8 cellular contexts compared by ENCODE assay signal in the genomic region with DNA sequence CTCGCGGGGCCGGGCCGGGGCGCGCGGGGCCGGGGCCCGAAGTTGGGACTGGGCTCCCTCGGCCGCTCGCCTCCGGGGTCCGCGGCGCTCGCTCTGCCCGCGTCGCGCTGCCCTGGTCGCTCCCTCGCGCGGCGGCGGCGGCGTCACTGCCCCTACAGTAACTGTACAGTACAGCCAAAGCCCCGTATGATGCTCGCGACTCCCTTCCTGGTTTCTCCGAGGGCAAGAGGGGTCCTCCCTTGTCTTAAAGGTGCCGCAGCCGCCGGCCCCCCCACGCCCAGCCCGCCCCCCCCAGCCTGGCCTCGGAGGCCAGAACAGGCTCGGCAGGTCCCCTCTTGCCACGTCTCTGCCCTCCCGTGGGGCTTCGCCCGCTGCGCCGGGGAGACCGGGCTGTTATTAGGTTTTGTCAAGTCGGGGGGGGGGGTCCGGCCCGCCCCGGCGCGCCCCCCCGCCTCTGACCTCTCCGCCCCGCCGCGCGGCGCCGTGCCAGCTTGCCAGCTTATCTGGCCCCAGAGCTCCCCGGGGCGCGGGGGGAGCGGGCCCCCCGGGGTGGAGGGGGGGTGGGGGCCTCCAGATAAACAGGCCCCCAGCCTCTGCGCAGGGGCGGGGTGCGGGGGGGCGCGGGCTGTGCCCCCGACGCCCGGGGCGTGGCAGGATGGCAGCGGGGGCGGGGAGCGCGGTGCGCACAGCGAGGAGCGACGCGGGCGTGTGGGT. TPM values are rescaled to one million over a fixed set of nuclear protein-coding genes. Genes with fewer than 3 reads are reported as not detected.
DNase-seq lines count a peak whose midpoint lies in the region; ATAC-seq and TF ChIP-seq lines count a peak whose summit lies in the region.

TSS of gene ZBTB7A (minus strand) at position 218 of the 714 bp plus-strand sequence. CDS start 11,667 bp downstream, outside the sequence.

- no peak for TF ChIP-seq CTCF in right atrium auricular region (IDR thresholded peaks at IDR 0.05)
- TF ChIP-seq CTCF in prostate gland (IDR thresholded peaks at IDR 0.05), result no peak

- intact Hi-C loops in prostate gland (cut with DNase I), result no loop called here

- peaks cover 3% of the 10 kb centered on the region for H3K36me3 Mint-ChIP-seq in T-helper 2 cell treated with Interferon-gamma antibody and Interleukin-4, amounts not matched to agents 5 μg/mL and 100 μg/mL, for 36 hours (ENCODE audit: low read depth)

- ATAC-seq in HG02623 (IDR thresholded peaks at IDR 0.05; ENCODE audit: unreplicated experiment), result no peak
- ATAC-seq in GM21528 (IDR thresholded peaks at IDR 0.05; ENCODE audit: low FRiP score, unreplicated experiment), result no peak

- H3K4me3 ChIP-seq in GM08714 (ENCODE audit: low read length) (peak within 1 kb of the TSS; percentile 94), right atrium auricular region (peak within 1 kb of the TSS; percentile 98 to 100), prostate gland (peak within 1 kb of the TSS; percentile 99 to 100)

- 0% methylated on average over 33 of the region's 85 CpGs for WGBS in prostate gland

- H3K27me3 Mint-ChIP-seq in T-helper 2 cell treated with Interferon-gamma antibody and Interleukin-4, amounts not matched to agents 5 μg/mL and 100 μg/mL, for 36 hours (ENCODE audit: low read depth), result no peaks in the 10 kb centered on the region

- H3K4me1 ChIP-seq in right atrium auricular region (peaks cover 0 to 39% of the 10 kb centered on the region in 2 donors), prostate gland (replicated peaks) (peaks cover 26% of the 10 kb centered on the region)

- H3K9me3 Mint-ChIP-seq in T-helper 2 cell treated with Interferon-gamma antibody and Interleukin-4, amounts not matched to agents 5 μg/mL and 100 μg/mL, for 36 hours, result no peaks in the 10 kb centered on the region

- peak; percentile 62 for TF ChIP-seq POLR2A in prostate gland (IDR thresholded peaks at IDR 0.05)

- H3K4me1 Mint-ChIP-seq in T-helper 2 cell treated with Interferon-gamma antibody and Interleukin-4, amounts not matched to agents 5 μg/mL and 100 μg/mL, for 36 hours (ENCODE audit: low read depth), result peaks cover 16% of the 10 kb centered on the region

- no peaks in the 10 kb centered on the region for H3K27me3 ChIP-seq in right atrium auricular region
- H3K27me3 ChIP-seq in prostate gland (replicated peaks; ENCODE audit: insufficient read depth), result no peaks in the 10 kb centered on the region

- H3K9me3 ChIP-seq in right atrium auricular region, result no peaks in the 10 kb centered on the region
- no peaks in the 10 kb centered on the region for H3K9me3 ChIP-seq in prostate gland

- H3K27ac Mint-ChIP-seq in T-helper 2 cell treated with Interferon-gamma antibody and Interleukin-4, amounts not matched to agents 5 μg/mL and 100 μg/mL, for 36 hours, result peak within 1 kb of the TSS; percentile 86

- H3K4me3 Mint-ChIP-seq in T-helper 2 cell treated with Interferon-gamma antibody and Interleukin-4, amounts not matched to agents 5 μg/mL and 100 μg/mL, for 36 hours, result peak within 1 kb of the TSS; percentile 74

- DNase-seq in NCI-H1105 treated with DMSO at 0.1 percent for 48 hours (lab: John Stamatoyannopoulos, UW), result peak; percentile 42
- peak; percentile 73 for DNase-seq in T-helper 2 cell treated with Interferon-gamma antibody and Interleukin-4, amounts not matched to agents 5 μg/mL and 100 μg/mL, for 36 hours (ENCODE audit: low spot score)
- peak; percentile 90 for DNase-seq in right atrium auricular region (ENCODE audit: low spot score)
- DNase-seq in prostate gland (ENCODE audit: low spot score), result peak; percentile 81

- H3K36me3 ChIP-seq in right atrium auricular region, result peaks cover 10% of the 10 kb centered on the region
- no peaks in the 10 kb centered on the region for H3K36me3 ChIP-seq in prostate gland

- H3K27ac ChIP-seq in angular gyrus (ENCODE audit: low read depth, low read length) (peak within 1 kb of the TSS; percentile 88), right atrium auricular region (peak within 1 kb of the TSS; percentile 97 to 99), prostate gland (peak within 1 kb of the TSS; percentile 91 to 99)

RNA-seq across cellular contexts. Expression of gene ZBTB7A, which starts in this region (rescaled TPM):
- total RNA-seq in right atrium auricular region (10 to 100 TPM; 33.8 to 50.0 TPM), prostate gland (10 to 100 TPM; 77.1 to 87.3 TPM)
